25 cellular contexts compared by ENCODE assay signal in genomic region chr6:66848244-66848953, GRCh38.
DNase-seq lines count a peak whose midpoint lies in the region; ATAC-seq, FAIRE-seq and TF ChIP-seq lines count a peak whose summit lies in the region.
"Had no signal": no experiment of that assay in that cellular context is flagged by ENCODE, and none has a peak within 500 bp of the region (broad histone marks: within the 10 kb centered on the region; RNA-seq: fewer than 3 reads in every experiment).

No MANE protein-coding gene starts in this region.

- no peaks in the 10 kb centered on the region for H4K20me1 ChIP-seq in HepG2 (ENCODE audit: insufficient read depth, low read length)
- H4K20me1 ChIP-seq: BLaER1 had no signal

- TF ChIP-seq EP300 in HepG2 (IDR thresholded peaks at IDR 0.05; ENCODE audit: low read depth in 2 of 2, low read length in 2 of 2) (no peak), HepG2 (CRISPR knock-in tag; IDR thresholded peaks at IDR 0.05; ENCODE audit: borderline replicate concordance) (no peak)

- CTCF ChIA-PET in HepG2 (lab: Yijun Ruan, JAX; ENCODE audit: low intra/inter-chr PET ratio, low total read pairs): no interaction called here

- H3K9me3 ChIP-seq in HepG2 (ENCODE audit: low read length): no peaks in the 10 kb centered on the region
- H3K9me3 ChIP-seq in right lobe of liver: no peaks in the 10 kb centered on the region
- no peaks in the 10 kb centered on the region for H3K9me3 ChIP-seq in body of pancreas
- H3K9me3 ChIP-seq in upper lobe of right lung: no peaks in the 10 kb centered on the region
- H3K9me3 ChIP-seq: A549, BE2C, BLaER1 had no signal

- TF ChIP-seq RAD21 in HepG2 (CRISPR knock-in tag; IDR thresholded peaks at IDR 0.05): no peak

- intact Hi-C loops in HepG2 (cut with micrococcal nuclease; ENCODE audit: unreplicated experiment) (no loop called here), right lobe of liver (cut with DNase I) (no loop called here), body of pancreas (cut with DNase I) (no loop called here), upper lobe of right lung (cut with DNase I) (no loop called here)

- no peak for TF ChIP-seq POLR2A in HepG2 (IDR thresholded peaks at IDR 0.05; ENCODE audit: insufficient read depth in 1 of 2, low read depth in 2 of 2, low read length in 2 of 2)
- TF ChIP-seq POLR2A in right lobe of liver (IDR thresholded peaks at IDR 0.05): no peak
- TF ChIP-seq POLR2A in body of pancreas (IDR thresholded peaks at IDR 0.05): no peak

- 2% methylated on average over 3 of the region's 3 CpGs for WGBS in HepG2 (ENCODE audit: low lambda C conversion rate)
- WGBS in right lobe of liver (ENCODE audit: insufficient coverage, low coverage, low lambda C conversion rate, missing lambda C conversion rate): 35% methylated on average over 3 of the region's 3 CpGs
- 23 to 28% methylated on average over 3 of the region's 3 CpGs for WGBS in body of pancreas, 2 donors

- H3K36me3 ChIP-seq in HepG2 (replicated peaks in 1 of 2; ENCODE audit: control insufficient read depth in 1 of 2, insufficient read depth in 2 of 2, low read length in 2 of 2): no peaks in the 10 kb centered on the region
- H3K36me3 ChIP-seq in right lobe of liver: no peaks in the 10 kb centered on the region
- no peaks in the 10 kb centered on the region for H3K36me3 ChIP-seq in body of pancreas (replicated peaks in 1 of 2; ENCODE audit: insufficient read depth in 1 of 2, low read depth in 2 of 2)
- H3K36me3 ChIP-seq in upper lobe of right lung: no peaks in the 10 kb centered on the region
- H3K36me3 ChIP-seq: BE2C, BLaER1 had no signal

- no peak for TF ChIP-seq CTCF in HepG2 (CRISPR knock-in tag; IDR thresholded peaks at IDR 0.05)
- TF ChIP-seq CTCF in right lobe of liver (IDR thresholded peaks at IDR 0.05): no peak
- no peak for TF ChIP-seq CTCF in body of pancreas (IDR thresholded peaks at IDR 0.05)
- no peak for TF ChIP-seq CTCF in upper lobe of right lung (IDR thresholded peaks at IDR 0.05)

- no peak overlapping the region for H3K4me2 ChIP-seq in HepG2 (ENCODE audit: low read depth, low read length)
- H3K4me2 ChIP-seq: A549, BLaER1 had no signal

- ATAC-seq in HepG2 (no peak), right lobe of liver (no peak), body of pancreas (peak; percentile 33), upper lobe of right lung (peak; percentile 53), HG02798 (IDR thresholded peaks at IDR 0.05; ENCODE audit: poor library complexity, unreplicated experiment) (no peak)
- ATAC-seq: A549, GM12878 had no signal

- in situ Hi-C loops in HepG2 (cut with HindIII; ENCODE audit: extremely low pct_ligation_motif_present, low pct_unique_long_range_greater_than_20kb): no loop called here

- no peaks in the 10 kb centered on the region for H3K27me3 ChIP-seq in HepG2 (ENCODE audit: control insufficient read depth in 1 of 2, insufficient read depth in 2 of 2, low read length in 2 of 2)
- no peaks in the 10 kb centered on the region for H3K27me3 ChIP-seq in right lobe of liver
- no peaks in the 10 kb centered on the region for H3K27me3 ChIP-seq in body of pancreas
- H3K27me3 ChIP-seq in upper lobe of right lung: no peaks in the 10 kb centered on the region
- H3K27me3 ChIP-seq: BE2C, BLaER1 had no signal

- H2AFZ ChIP-seq in HepG2 (ENCODE audit: low read length): no peak overlapping the region

- FAIRE-seq in HepG2 (lab: Jason Lieb, UNC): no peak
- FAIRE-seq: A549, GM12878, GM12892, GM18507 had no signal

- H3K4me3 ChIP-seq in HepG2 (replicated peaks in 1 of 3; ENCODE audit: insufficient read depth in 1 of 3, low read depth in 2 of 3, low read length in 3 of 3): no peak overlapping the region
- H3K4me3 ChIP-seq in right lobe of liver: no peak overlapping the region
- no peak overlapping the region for H3K4me3 ChIP-seq in body of pancreas
- no peak overlapping the region for H3K4me3 ChIP-seq in upper lobe of right lung
- H3K4me3 ChIP-seq: A549, BLaER1, GM12878 had no signal

- DNase-seq in HepG2 (ENCODE audit: low spot score) (no peak), right lobe of liver (no peak), body of pancreas (no peak), upper lobe of right lung (no peak), AG20443 (ENCODE audit: low spot score) (no peak)
- DNase-seq: BE2C; C1 segment of cervical spinal cord; CD4-positive, alpha-beta memory T cell; CD4-positive, CD25-positive, alpha-beta regulatory T cell; CD8-positive, alpha-beta memory T cell; COR-L47; DMS 273 treated with DMSO at 0.1 percent for 48 hours; DMS153; DMS53; DMS79; DND-41; EL; GDM1 had no signal

- no peaks in the 10 kb centered on the region for H3K79me2 ChIP-seq in HepG2 (ENCODE audit: insufficient read depth, low read length)

- H3K4me1 ChIP-seq in HepG2 (ENCODE audit: insufficient read depth, low read length) (no peaks in the 10 kb centered on the region), right lobe of liver (no peaks in the 10 kb centered on the region), body of pancreas (no peaks in the 10 kb centered on the region), upper lobe of right lung (no peaks in the 10 kb centered on the region)
- H3K4me1 ChIP-seq: A549, BE2C, BLaER1 had no signal

- H3K27ac ChIP-seq in HepG2 (ENCODE audit: extremely low read length, insufficient read depth, low read length) (no peak overlapping the region), right lobe of liver (no peak overlapping the region), body of pancreas (no peak overlapping the region), upper lobe of right lung (no peak overlapping the region)
- H3K27ac ChIP-seq: 22Rv1, A549, BLaER1 had no signal

- no TSS peak for BruUV-seq in HepG2 (replicated peaks; lab: Mats Ljungman, UMichigan)

- no peak overlapping the region for H3K9ac ChIP-seq in HepG2 (ENCODE audit: insufficient read depth, low read depth, low read length)
- H3K9ac ChIP-seq: BLaER1 had no signal

- POLR2A ChIA-PET in HepG2 (lab: Yijun Ruan, JAX): no interaction called here

TF ChIP-seq in HepG2, 621 proteins besides CTCF, POLR2A, EP300 and RAD21:
- peak; percentile 95 for TF ChIP-seq MNT (IDR thresholded peaks at IDR 0.05)
- no peak for TF ChIP-seq GATAD2A (CRISPR knock-in tag; IDR thresholded peaks at IDR 0.05)

Comparison
In these comparisons a context has a peak if more than half of its experiments do, and no peak if none do; other contexts are left out.
1. ATAC-seq: peak in body of pancreas (single experiment) and upper lobe of right lung (single experiment); none in HepG2 (single experiment), right lobe of liver (0 of 4) and HG02798 (single experiment).